ENCODE assay signal across 30 cellular contexts in the genomic region with DNA sequence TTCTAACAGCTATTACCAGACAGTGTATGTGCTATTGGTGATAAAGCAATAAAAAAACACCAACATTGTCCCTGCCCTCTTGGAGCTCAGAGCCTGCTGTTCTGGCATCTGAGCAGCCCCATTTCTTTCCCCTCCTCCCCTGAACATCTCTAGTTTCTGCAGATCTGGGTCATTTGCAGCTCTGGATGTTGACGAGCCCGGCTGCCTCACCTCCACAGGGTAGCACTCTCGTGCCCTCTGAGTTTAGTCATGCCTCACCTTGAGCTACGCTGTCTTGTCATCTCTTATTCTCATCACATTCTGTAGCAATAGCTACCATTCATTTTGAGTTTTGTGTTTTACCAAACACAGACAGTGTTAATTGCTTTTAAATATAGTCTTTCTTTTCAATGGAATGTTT. TPM values are rescaled to one million over a fixed set of nuclear protein-coding genes. Genes with fewer than 3 reads are reported as not detected.
"Had no signal": no experiment of that assay in that cellular context is flagged by ENCODE, and none has a peak within 500 bp of the region (broad histone marks: within the 10 kb centered on the region; RNA-seq: fewer than 3 reads in every experiment).

No MANE protein-coding gene starts in this region.

- H3K9me3 ChIP-seq: esophagus muscularis mucosa, gastroesophageal sphincter, left ventricle myocardium inferior, lower lobe of right lung, psoas muscle, right lobe of liver, thoracic aorta, transverse colon had no signal

- H3K4me2 ChIP-seq: neural progenitor cell had no signal

- H3K9ac ChIP-seq: neural progenitor cell, parathyroid adenoma had no signal

- DNase-seq: dorsolateral prefrontal cortex; effector CD8-positive, alpha-beta T cell; glutamatergic neuron; kidney; left cardiac atrium; left ventricle myocardium inferior; lower lobe of right lung; occipital lobe; psoas muscle; retina; right lobe of liver; stimulated activated CD4-positive, alpha-beta T cell treated with anti-CD3 and anti-CD28 coated beads, Interleukin-4, amount 100 ng/mL, for 1 hour; stimulated activated CD8-positive, alpha-beta memory T cell treated with anti-CD3 and anti-CD28 coated beads, Interleukin-4, amount 100 ng/mL, for 48 hours; stimulated activated naive B cell treated with anti-CD40 and anti-IgM and Interleukin-4, amounts not matched to agents 10 μg/mL and 1 μg/mL and 100 μg/mL, for 72 hours; stimulated activated naive CD8-positive, alpha-beta T cell treated with anti-CD3 and anti-CD28 coated beads, Interleukin-15, amount 100 ng/mL, for 72 hours; substantia nigra; transverse colon had no signal

- H3K27me3 ChIP-seq: dorsolateral prefrontal cortex, esophagus muscularis mucosa, gastroesophageal sphincter, neural progenitor cell, right lobe of liver, transverse colon had no signal

- H2AFZ ChIP-seq: neural progenitor cell, parathyroid adenoma had no signal

- H3K4me3 ChIP-seq: coronary artery, dorsolateral prefrontal cortex, esophagus muscularis mucosa, gastroesophageal sphincter, left ventricle myocardium inferior, lower lobe of right lung, neural progenitor cell, psoas muscle, right lobe of liver, thoracic aorta, transverse colon had no signal

- ATAC-seq: gastroesophageal sphincter; left cardiac atrium; lower lobe of right lung; natural killer cell treated with Interleukin-12 subunit alpha and Interleukin-12 subunit beta and Interleukin-15 and Interleukin-18, amount 100 ng/mL, for 72 hours; psoas muscle; right lobe of liver; stimulated activated naive B cell treated with anti-CD40 and anti-IgM and Interleukin-4, amounts not matched to agents 10 μg/mL and 1 μg/mL and 100 μg/mL, for 72 hours; stimulated activated naive CD8-positive, alpha-beta T cell treated with anti-CD3 and anti-CD28 coated beads, Interleukin-15, amount 100 ng/mL, for 72 hours had no signal

- H3K36me3 ChIP-seq: esophagus muscularis mucosa, gastroesophageal sphincter, left ventricle myocardium inferior, lower lobe of right lung, neural progenitor cell, right lobe of liver, thoracic aorta, transverse colon had no signal

- H3K27ac Mint-ChIP-seq: mesothelial cell of epicardium, neural progenitor cell had no signal

- H3K4me1 ChIP-seq: neural progenitor cell, parathyroid adenoma, right lobe of liver had no signal

- H3K27ac ChIP-seq: dorsolateral prefrontal cortex, epithelial cell of prostate, left ventricle myocardium inferior, lower lobe of right lung, neural progenitor cell, parathyroid adenoma, psoas muscle, right lobe of liver, thoracic aorta, transverse colon had no signal

- H3K4me3 Mint-ChIP-seq: memory B cell; mesothelial cell of epicardium; natural killer cell treated with Interleukin-12 subunit alpha and Interleukin-12 subunit beta and Interleukin-15 and Interleukin-18, amount 100 ng/mL, for 72 hours; neural progenitor cell; stimulated activated naive B cell treated with anti-CD40 and anti-IgM and Interleukin-4, amounts not matched to agents 10 μg/mL and 1 μg/mL and 100 μg/mL, for 72 hours; stimulated activated naive CD8-positive, alpha-beta T cell treated with anti-CD3 and anti-CD28 coated beads, Interleukin-15, amount 100 ng/mL, for 72 hours had no signal

- H3K27me3 Mint-ChIP-seq: memory B cell; stimulated activated naive B cell treated with anti-CD40 and anti-IgM and Interleukin-4, amounts not matched to agents 10 μg/mL and 1 μg/mL and 100 μg/mL, for 72 hours; stimulated activated naive CD8-positive, alpha-beta T cell treated with anti-CD3 and anti-CD28 coated beads, Interleukin-15, amount 100 ng/mL, for 72 hours had no signal

- H3K36me3 Mint-ChIP-seq: natural killer cell treated with Interleukin-12 subunit alpha and Interleukin-12 subunit beta and Interleukin-15 and Interleukin-18, amount 100 ng/mL, for 72 hours; neural progenitor cell had no signal

- H3K9me3 Mint-ChIP-seq: memory B cell; mesothelial cell of epicardium; natural killer cell treated with Interleukin-12 subunit alpha and Interleukin-12 subunit beta and Interleukin-15 and Interleukin-18, amount 100 ng/mL, for 72 hours; neural progenitor cell; stimulated activated naive CD8-positive, alpha-beta T cell treated with anti-CD3 and anti-CD28 coated beads, Interleukin-15, amount 100 ng/mL, for 72 hours had no signal

RNA-seq across cellular contexts. Expression of a gene that starts 30.0 kb away (rescaled TPM):
- total RNA-seq: chondrocyte, fibroblast of villous mesenchyme, left ventricle myocardium inferior, mesothelial cell of epicardium, myocyte, occipital lobe had no signal

RNA-seq across cellular contexts. Expression of a gene that starts 45.4 kb away (rescaled TPM):
- total RNA-seq: chondrocyte, fibroblast of villous mesenchyme, mesothelial cell of epicardium, myocyte had no signal
